Comparison of ENCODE assay signal across 34 cellular contexts in genomic region chr14:24631749-24632335, GRCh38. TPM values are rescaled to one million over a fixed set of nuclear protein-coding genes. Genes with fewer than 3 reads are reported as not detected.
DNase-seq lines count a peak whose midpoint lies in the region; ATAC-seq, FAIRE-seq and TF ChIP-seq lines count a peak whose summit lies in the region.
"Had no signal": no experiment of that assay in that cellular context is flagged by ENCODE, and none has a peak within 500 bp of the region (broad histone marks: within the 10 kb centered on the region; RNA-seq: fewer than 3 reads in every experiment).

No MANE protein-coding gene starts in this region.

- no peak overlapping the region for H3K9ac ChIP-seq in HepG2 (ENCODE audit: insufficient read depth, low read depth, low read length)

- H3K4me1 ChIP-seq in HepG2 (ENCODE audit: insufficient read depth, low read length) (no peaks in the 10 kb centered on the region), right lobe of liver (no peaks in the 10 kb centered on the region), mononuclear cell (ENCODE audit: insufficient read depth, low read length) (no peaks in the 10 kb centered on the region)
- H3K4me1 ChIP-seq: lower lobe of right lung had no signal

- peak overlapping the region; percentile 92 for H3K27ac Mint-ChIP-seq in T-helper 1 cell treated with Interleukin-12 subunit alpha and Interleukin-12 subunit beta and Interleukin-4 antibody, amounts not matched to agents 30 μg/mL and 1 μg/mL, for 36 hours
- H3K27ac Mint-ChIP-seq: H9, nephron progenitor cell, WTC11 had no signal

- ATAC-seq in HepG2 (peak; percentile 22), right lobe of liver (no peak)
- ATAC-seq: PC-3, SK-N-SH treated with all-trans-retinoic acid at 6 μM for 48 hours, WTC11 had no signal

- no peak for TF ChIP-seq CTCF in HepG2 (CRISPR knock-in tag; IDR thresholded peaks at IDR 0.05)
- TF ChIP-seq CTCF in right lobe of liver (IDR thresholded peaks at IDR 0.05), result no peak

- no peak overlapping the region for H3K27ac ChIP-seq in HepG2 (ENCODE audit: extremely low read length, insufficient read depth, low read length)
- H3K27ac ChIP-seq in right lobe of liver, result no peak overlapping the region
- H3K27ac ChIP-seq: 22Rv1, lower lobe of right lung, ovary had no signal

- in situ Hi-C loops in HepG2 (cut with HindIII; ENCODE audit: extremely low pct_ligation_motif_present, low pct_unique_long_range_greater_than_20kb) (no loop called here), G401 (cut with HindIII; ENCODE audit: low sequenced_read_pairs) (no loop called here)

- TF ChIP-seq EP300 in HepG2 (IDR thresholded peaks at IDR 0.05; ENCODE audit: low read depth in 2 of 2, low read length in 2 of 2) (no peak), HepG2 (CRISPR knock-in tag; IDR thresholded peaks at IDR 0.05; ENCODE audit: borderline replicate concordance) (no peak)

- WGBS in HepG2 (ENCODE audit: low lambda C conversion rate), result 55% methylated on average over 11 of the region's 11 CpGs
- 91% methylated on average over 10 of the region's 11 CpGs for WGBS in right lobe of liver (ENCODE audit: insufficient coverage, low coverage, low lambda C conversion rate, missing lambda C conversion rate)

- no peak for TF ChIP-seq RAD21 in HepG2 (CRISPR knock-in tag; IDR thresholded peaks at IDR 0.05)

- no peak overlapping the region for H3K4me2 ChIP-seq in HepG2 (ENCODE audit: low read depth, low read length)

- no peaks in the 10 kb centered on the region for H3K9me3 Mint-ChIP-seq in T-helper 1 cell treated with Interleukin-12 subunit alpha and Interleukin-12 subunit beta and Interleukin-4 antibody, amounts not matched to agents 30 μg/mL and 1 μg/mL, for 36 hours
- H3K9me3 Mint-ChIP-seq: WTC11 had no signal

- CTCF ChIA-PET in HepG2 (lab: Yijun Ruan, JAX; ENCODE audit: low intra/inter-chr PET ratio, low total read pairs), result no interaction called here

- H4K20me1 ChIP-seq in HepG2 (ENCODE audit: insufficient read depth, low read length), result no peaks in the 10 kb centered on the region

- no TSS peak for BruUV-seq in HepG2 (replicated peaks; lab: Mats Ljungman, UMichigan)

- no peak for TF ChIP-seq POLR2A in HepG2 (IDR thresholded peaks at IDR 0.05; ENCODE audit: insufficient read depth in 1 of 2, low read depth in 2 of 2, low read length in 2 of 2)
- no peak for TF ChIP-seq POLR2A in right lobe of liver (IDR thresholded peaks at IDR 0.05)

- H3K4me1 Mint-ChIP-seq in T-helper 1 cell treated with Interleukin-12 subunit alpha and Interleukin-12 subunit beta and Interleukin-4 antibody, amounts not matched to agents 30 μg/mL and 1 μg/mL, for 36 hours (ENCODE audit: low read depth), result peaks cover 66% of the 10 kb centered on the region
- H3K4me1 Mint-ChIP-seq: H9, nephron progenitor cell, WTC11 had no signal

- H3K36me3 Mint-ChIP-seq in T-helper 1 cell treated with Interleukin-12 subunit alpha and Interleukin-12 subunit beta and Interleukin-4 antibody, amounts not matched to agents 30 μg/mL and 1 μg/mL, for 36 hours (ENCODE audit: low read depth), result peaks cover 51% of the 10 kb centered on the region
- H3K36me3 Mint-ChIP-seq: CD14-positive monocyte, WTC11 had no signal

- no peak for FAIRE-seq in HepG2 (lab: Jason Lieb, UNC)
- FAIRE-seq: colon, GM18507 had no signal

- peak overlapping the region; percentile 90 for H3K4me3 Mint-ChIP-seq in T-helper 1 cell treated with Interleukin-12 subunit alpha and Interleukin-12 subunit beta and Interleukin-4 antibody, amounts not matched to agents 30 μg/mL and 1 μg/mL, for 36 hours
- H3K4me3 Mint-ChIP-seq: H9, nephron progenitor cell, WTC11 had no signal

- intact Hi-C loops in HepG2 (cut with micrococcal nuclease; ENCODE audit: unreplicated experiment), result no loop called here
- intact Hi-C loops in right lobe of liver (cut with DNase I), result no loop called here

- H3K4me3 ChIP-seq in HepG2 (replicated peaks in 1 of 3; ENCODE audit: insufficient read depth in 1 of 3, low read depth in 2 of 3, low read length in 3 of 3) (no peak overlapping the region), right lobe of liver (no peak overlapping the region), mononuclear cell (ENCODE audit: low read length) (peak overlapping the region; percentile 41)
- H3K4me3 ChIP-seq: breast epithelium, lower lobe of right lung, ovary, skin epidermis had no signal

- H3K9me3 ChIP-seq in HepG2 (ENCODE audit: low read length), result no peaks in the 10 kb centered on the region
- H3K9me3 ChIP-seq in right lobe of liver, result no peaks in the 10 kb centered on the region
- no peaks in the 10 kb centered on the region for H3K9me3 ChIP-seq in mononuclear cell (ENCODE audit: low read depth, low read length)
- H3K9me3 ChIP-seq: breast epithelium, lower lobe of right lung, ovary, upper lobe of left lung had no signal

- H3K27me3 Mint-ChIP-seq in T-helper 1 cell treated with Interleukin-12 subunit alpha and Interleukin-12 subunit beta and Interleukin-4 antibody, amounts not matched to agents 30 μg/mL and 1 μg/mL, for 36 hours (ENCODE audit: low read depth), result no peaks in the 10 kb centered on the region

- no peak overlapping the region for H2AFZ ChIP-seq in HepG2 (ENCODE audit: low read length)

- H3K27me3 ChIP-seq in HepG2 (ENCODE audit: control insufficient read depth in 1 of 2, insufficient read depth in 2 of 2, low read length in 2 of 2), result no peaks in the 10 kb centered on the region; a peak in 1 of 5 replicates
- H3K27me3 ChIP-seq in right lobe of liver, result no peaks in the 10 kb centered on the region
- no peaks in the 10 kb centered on the region for H3K27me3 ChIP-seq in mononuclear cell (ENCODE audit: insufficient read depth, low read length)
- H3K27me3 ChIP-seq: breast epithelium, ovary, upper lobe of left lung had no signal

- DNase-seq in T-helper 1 cell (no peak), HepG2 (ENCODE audit: low spot score) (no peak), right lobe of liver (no peak), G401 (ENCODE audit: low spot score) (no peak), Kasumi-1 (lab: John Stamatoyannopoulos, UW) (no peak), 8988T (no peak)
- DNase-seq: activated effector memory CD4-positive, alpha-beta T cell treated with Interleukin-2 at 50 U/mL for 16 hours; DND-41; effector memory CD4-positive, alpha-beta T cell; erythroblast; foreskin fibroblast; H9; lower lobe of right lung; NCI-H1092 treated with DMSO at 0.1 percent for 48 hours; NCI-H187 treated with DMSO at 0.1 percent for 48 hours; NCI-H524 treated with DMSO at 0.1 percent for 48 hours; nephron progenitor cell; ovary; PC-3 had no signal

- no peaks in the 10 kb centered on the region for H3K36me3 ChIP-seq in HepG2 (replicated peaks in 1 of 2; ENCODE audit: control insufficient read depth in 1 of 2, insufficient read depth in 2 of 2, low read length in 2 of 2)
- H3K36me3 ChIP-seq in right lobe of liver, result no peaks in the 10 kb centered on the region
- H3K36me3 ChIP-seq: breast epithelium, lower lobe of right lung, ovary, upper lobe of left lung had no signal

- H3K79me2 ChIP-seq in HepG2 (ENCODE audit: insufficient read depth, low read length), result no peaks in the 10 kb centered on the region

- POLR2A ChIA-PET in HepG2 (lab: Yijun Ruan, JAX), result no interaction called here

RNA-seq across cellular contexts. Expression of gene GZMB, which starts 2.1 kb away (rescaled TPM):
- not detected in 2 replicates for total RNA-seq in HepG2 (2016; rRNA removed; fragmentation: Illumina TruSeq; extraction: Trizol)
- total RNA-seq in HepG2 (2016; cell fraction: cytosol; rRNA removed; fragmentation: Illumina TruSeq; extraction: Trizol; ENCODE audit: low read depth), result not detected in 2 replicates
- total RNA-seq in HepG2 (2016; cell fraction: insoluble cytoplasmic fraction; rRNA removed; fragmentation: Illumina TruSeq; extraction: Trizol), result not detected in 2 replicates
- total RNA-seq in HepG2 (2016; cell fraction: membrane; rRNA removed; fragmentation: Illumina TruSeq; extraction: Trizol), result not detected in 2 replicates
- total RNA-seq in HepG2 (2016; cell fraction: nucleus; rRNA removed; fragmentation: Illumina TruSeq; extraction: Trizol), result not detected in 2 replicates
- polyA plus RNA-seq in HepG2 (2011; rRNA removed), result 0.10 and 0.12 TPM in 2 replicates
- 0.07 and 0.13 TPM in 2 replicates for polyA plus RNA-seq in HepG2 (2011; cell fraction: cytosol; rRNA removed)
- polyA plus RNA-seq in HepG2 (2011; cell fraction: nucleus; rRNA removed), result not detected in 2 replicates
- polyA plus RNA-seq in HepG2 (2012), result not detected in 2 replicates
- not detected in 2 replicates for polyA plus RNA-seq in HepG2 (2016; cell fraction: cytosol; fragmentation: Illumina TruSeq; extraction: Trizol; ENCODE audit: low read depth)
- not detected in 2 replicates for polyA plus RNA-seq in HepG2 (2016; cell fraction: insoluble cytoplasmic fraction; fragmentation: Illumina TruSeq; extraction: Trizol; ENCODE audit: low read depth)
- polyA plus RNA-seq in HepG2 (2016; cell fraction: membrane; fragmentation: Illumina TruSeq; extraction: Trizol; ENCODE audit: low read depth), result not detected in 2 replicates
- not detected in 2 replicates for polyA plus RNA-seq in HepG2 (2016; cell fraction: nucleus; fragmentation: Illumina TruSeq; extraction: Trizol; ENCODE audit: insufficient read depth, low read depth)
- not detected in 2 replicates for polyA minus RNA-seq in HepG2 (2011; rRNA and poly(A)+ RNA removed; ENCODE audit: low replicate concordance)
- polyA minus RNA-seq in HepG2 (2011; cell fraction: cytosol; rRNA and poly(A)+ RNA removed), result not detected in 2 replicates
- not detected in 2 replicates for polyA minus RNA-seq in HepG2 (2011; cell fraction: nucleus; rRNA and poly(A)+ RNA removed)
- under 1 TPM in 4 of 6 experiments, not detected in 2; 0.66 to 0.88 (median 0.78) TPM for total RNA-seq in right lobe of liver
- 54.7 TPM for total RNA-seq in mononuclear cell
- not detected in 2 replicates for total RNA-seq in G401 (2014; rRNA removed; shearing (Covaris generic))
- total RNA-seq: H9, M059J, PC-3, renal cortical epithelial cell had no signal

RNA-seq across cellular contexts. Expression of gene GZMH, which starts 22.4 kb away (rescaled TPM):
- not detected in 2 replicates for total RNA-seq in HepG2 (2016; rRNA removed; fragmentation: Illumina TruSeq; extraction: Trizol)
- total RNA-seq in HepG2 (2016; cell fraction: cytosol; rRNA removed; fragmentation: Illumina TruSeq; extraction: Trizol; ENCODE audit: low read depth), result not detected in 2 replicates
- not detected in 2 replicates for total RNA-seq in HepG2 (2016; cell fraction: insoluble cytoplasmic fraction; rRNA removed; fragmentation: Illumina TruSeq; extraction: Trizol)
- not detected in 2 replicates for total RNA-seq in HepG2 (2016; cell fraction: membrane; rRNA removed; fragmentation: Illumina TruSeq; extraction: Trizol)
- not detected in 2 replicates for total RNA-seq in HepG2 (2016; cell fraction: nucleus; rRNA removed; fragmentation: Illumina TruSeq; extraction: Trizol)
- 0.08 TPM in 1 of 2 replicates, not detected in the other for polyA plus RNA-seq in HepG2 (2011; rRNA removed)
- polyA plus RNA-seq in HepG2 (2011; cell fraction: cytosol; rRNA removed), result not detected in 2 replicates
- polyA plus RNA-seq in HepG2 (2011; cell fraction: nucleus; rRNA removed), result not detected in 2 replicates
- not detected in 2 replicates for polyA plus RNA-seq in HepG2 (2012)
- not detected in 2 replicates for polyA plus RNA-seq in HepG2 (2016; cell fraction: cytosol; fragmentation: Illumina TruSeq; extraction: Trizol; ENCODE audit: low read depth)
- polyA plus RNA-seq in HepG2 (2016; cell fraction: insoluble cytoplasmic fraction; fragmentation: Illumina TruSeq; extraction: Trizol; ENCODE audit: low read depth), result not detected in 2 replicates
- polyA plus RNA-seq in HepG2 (2016; cell fraction: membrane; fragmentation: Illumina TruSeq; extraction: Trizol; ENCODE audit: low read depth), result not detected in 2 replicates
- polyA plus RNA-seq in HepG2 (2016; cell fraction: nucleus; fragmentation: Illumina TruSeq; extraction: Trizol; ENCODE audit: insufficient read depth, low read depth), result not detected in 2 replicates
- polyA minus RNA-seq in HepG2 (2011; rRNA and poly(A)+ RNA removed; ENCODE audit: low replicate concordance), result not detected in 2 replicates
- not detected in 2 replicates for polyA minus RNA-seq in HepG2 (2011; cell fraction: cytosol; rRNA and poly(A)+ RNA removed)
- polyA minus RNA-seq in HepG2 (2011; cell fraction: nucleus; rRNA and poly(A)+ RNA removed), result not detected in 2 replicates
- under 1 TPM in 5 of 6 experiments, not detected in 1; 0.44 to 0.93 (median 0.48) TPM for total RNA-seq in right lobe of liver
- 56.1 TPM for total RNA-seq in mononuclear cell
- total RNA-seq in G401 (2014; rRNA removed; shearing (Covaris generic)), result not detected in 2 replicates
- total RNA-seq: H9, M059J, PC-3, renal cortical epithelial cell, subcutaneous adipose tissue, WTC11 had no signal

RNA-seq across cellular contexts. Expression of gene CTSG, which starts 55.8 kb away (rescaled TPM):
- total RNA-seq in HepG2 (2016; rRNA removed; fragmentation: Illumina TruSeq; extraction: Trizol), result not detected in 2 replicates
- total RNA-seq in HepG2 (2016; cell fraction: cytosol; rRNA removed; fragmentation: Illumina TruSeq; extraction: Trizol; ENCODE audit: low read depth), result not detected in 2 replicates
- not detected in 2 replicates for total RNA-seq in HepG2 (2016; cell fraction: insoluble cytoplasmic fraction; rRNA removed; fragmentation: Illumina TruSeq; extraction: Trizol)
- not detected in 2 replicates for total RNA-seq in HepG2 (2016; cell fraction: membrane; rRNA removed; fragmentation: Illumina TruSeq; extraction: Trizol)
- not detected in 2 replicates for total RNA-seq in HepG2 (2016; cell fraction: nucleus; rRNA removed; fragmentation: Illumina TruSeq; extraction: Trizol)
- polyA plus RNA-seq in HepG2 (2011; rRNA removed), result not detected in 2 replicates
- not detected in 2 replicates for polyA plus RNA-seq in HepG2 (2011; cell fraction: cytosol; rRNA removed)
- not detected in 2 replicates for polyA plus RNA-seq in HepG2 (2011; cell fraction: nucleus; rRNA removed)
- not detected in 2 replicates for polyA plus RNA-seq in HepG2 (2012)
- polyA plus RNA-seq in HepG2 (2016; cell fraction: cytosol; fragmentation: Illumina TruSeq; extraction: Trizol; ENCODE audit: low read depth), result not detected in 2 replicates
- not detected in 2 replicates for polyA plus RNA-seq in HepG2 (2016; cell fraction: insoluble cytoplasmic fraction; fragmentation: Illumina TruSeq; extraction: Trizol; ENCODE audit: low read depth)
- not detected in 2 replicates for polyA plus RNA-seq in HepG2 (2016; cell fraction: membrane; fragmentation: Illumina TruSeq; extraction: Trizol; ENCODE audit: low read depth)
- polyA plus RNA-seq in HepG2 (2016; cell fraction: nucleus; fragmentation: Illumina TruSeq; extraction: Trizol; ENCODE audit: insufficient read depth, low read depth), result not detected in 2 replicates
- polyA minus RNA-seq in HepG2 (2011; rRNA and poly(A)+ RNA removed; ENCODE audit: low replicate concordance), result not detected in 2 replicates
- not detected in 2 replicates for polyA minus RNA-seq in HepG2 (2011; cell fraction: cytosol; rRNA and poly(A)+ RNA removed)
- not detected in 2 replicates for polyA minus RNA-seq in HepG2 (2011; cell fraction: nucleus; rRNA and poly(A)+ RNA removed)
- 1 to 10 TPM in 2 of 6 experiments, not detected in 4; 1.8 to 2.5 TPM for total RNA-seq in right lobe of liver
- not detected for total RNA-seq in mononuclear cell
- total RNA-seq in G401 (2014; rRNA removed; shearing (Covaris generic)), result not detected in 2 replicates
- total RNA-seq: activated CD8-positive, alpha-beta memory T cell treated with anti-CD3 and anti-CD28 coated beads for 36 hours; H9; M059J; PC-3; renal cortical epithelial cell; WTC11 had no signal

Comparison
In these comparisons a context has a peak if more than half of its experiments do, and no peak if none do; other contexts are left out.
1. RNA of gene GZMB, which starts 2.1 kb away (total RNA-seq): 54.7 TPM in mononuclear cell (single experiment); 0.66 to 0.88 TPM in right lobe of liver, not detected in HepG2 and not detected in G401; every median in the first group is over 10 times any median in the second.
2. RNA of gene GZMH, which starts 22.4 kb away (total RNA-seq): 56.1 TPM in mononuclear cell (single experiment); 0.44 to 0.93 TPM in right lobe of liver, not detected in HepG2 and not detected in G401; every median in the first group is over 10 times any median in the second.